Comparison of ENCODE assay signal across 15 cellular contexts in genomic region chr1:246769306-246769705, GRCh38. TPM values are rescaled to one million over a fixed set of nuclear protein-coding genes. Genes with fewer than 3 reads are reported as not detected.
DNase-seq lines count a peak whose midpoint lies in the region; ATAC-seq and TF ChIP-seq lines count a peak whose summit lies in the region.
"Had no signal": no experiment of that assay in that cellular context is flagged by ENCODE, and none has a peak within 500 bp of the region (broad histone marks: within the 10 kb centered on the region; RNA-seq: fewer than 3 reads in every experiment).

No MANE protein-coding gene starts in this region.

- H3K4me2 ChIP-seq in GM23338 (peak overlapping the region; percentile 67; the same call in 1 of the 2 replicates), mammary epithelial cell (ENCODE audit: insufficient read depth, low read depth, low read length) (no peak overlapping the region)

- H3K4me3 ChIP-seq in GM23338 (no peak overlapping the region), mammary epithelial cell (replicated peaks in 1 of 3; ENCODE audit: insufficient read depth in 1 of 3, low read depth in 2 of 3, low read length in 3 of 3) (no peak overlapping the region), right atrium auricular region (no peak overlapping the region), stomach (no peak overlapping the region)
- H3K4me3 ChIP-seq: testis had no signal

- BruUV-seq in mammary epithelial cell (replicated peaks; lab: Mats Ljungman, UMichigan), result no TSS peak

- H4K20me1 ChIP-seq in GM23338 (replicated peaks; ENCODE audit: insufficient read depth) (no peaks in the 10 kb centered on the region), mammary epithelial cell (ENCODE audit: insufficient read depth, low read length) (no peaks in the 10 kb centered on the region)

- DNase-seq in GM23338 (ENCODE audit: low spot score), result no peak
- peak; percentile 66 for DNase-seq in mammary epithelial cell
- peak; percentile 89 for DNase-seq in right atrium auricular region (ENCODE audit: low spot score)
- DNase-seq in stomach, result no peak
- DNase-seq in NCI-H1436 (lab: John Stamatoyannopoulos, UW), result no peak
- no peak for DNase-seq in cerebellar nuclear complex (lab: John Stamatoyannopoulos, UW)
- no peak for DNase-seq in NCI-H510A (lab: John Stamatoyannopoulos, UW)
- DNase-seq: activated CD4-positive, alpha-beta T cell treated with anti-CD3 and anti-CD28 coated beads, Interleukin-2, amount 50 U/mL, for 1 hour; activated naive CD4-positive, alpha-beta T cell treated with Interleukin-2 at 50 U/mL for 16 hours; dermis blood vessel endothelial cell; NCI-H1092 treated with DMSO at 0.1 percent for 48 hours; NK-92 treated with Interleukin-12 subunit alpha and Interleukin-12 subunit beta, amount 100 ng/mL, for 24 hours; testis had no signal

- H3K9me3 Mint-ChIP-seq in GM23338, result no peaks in the 10 kb centered on the region

- H3K4me1 Mint-ChIP-seq in GM23338, result peaks cover 27% of the 10 kb centered on the region

- no peak overlapping the region for H3K27ac Mint-ChIP-seq in GM23338

- peaks cover 2% of the 10 kb centered on the region for H3K27me3 Mint-ChIP-seq in GM23338 (ENCODE audit: insufficient read depth, low read depth, poor library complexity)

- WGBS in mammary epithelial cell (ENCODE audit: low coverage, missing lambda C conversion rate), result 56% methylated on average over 6 of the region's 7 CpGs
- WGBS in stomach, 5 donors, result 79 to 83% (median 81%) methylated on average over 6 to 7 of the region's 7 CpGs

- peak; percentile 31 for ATAC-seq in GM23338
- ATAC-seq in HG02642 (IDR thresholded peaks at IDR 0.05; ENCODE audit: poor library complexity, unreplicated experiment), result no peak

- H3K9me3 ChIP-seq in mammary epithelial cell (replicated peaks; ENCODE audit: insufficient read depth, low read length) (no peaks in the 10 kb centered on the region), right atrium auricular region (no peaks in the 10 kb centered on the region), stomach (no peaks in the 10 kb centered on the region)
- H3K9me3 ChIP-seq: neutrophil, testis had no signal

- H3K4me1 ChIP-seq in GM23338 (ENCODE audit: insufficient read depth) (peaks cover 23% of the 10 kb centered on the region), mammary epithelial cell (ENCODE audit: insufficient read depth, low read length) (peaks cover 2% of the 10 kb centered on the region), right atrium auricular region (no peaks in the 10 kb centered on the region), stomach (peaks cover 0 to 6% (median 0%) of the 10 kb centered on the region in 4 donors)
- H3K4me1 ChIP-seq: testis had no signal

- CTCF ChIA-PET in mammary epithelial cell (lab: Charles Lee; ENCODE audit: low non-redundant PET), result no interaction called here

- TF ChIP-seq EP300 in stomach (IDR thresholded peaks at IDR 0.05), result peak; percentile 32

- intact Hi-C loops in mammary epithelial cell (cut with micrococcal nuclease) (no loop called here), stomach (cut with DNase I; ENCODE audit: low total_unique reads) (no loop called here)

- H2AFZ ChIP-seq in GM23338 (0 out of 2 replicates have a peak overlapping the region, but pooled peaks have one; percentile 14), mammary epithelial cell (ENCODE audit: low read depth, low read length) (no peak overlapping the region)

- no peak for TF ChIP-seq CTCF in GM23338 (conservative IDR thresholded peaks at IDR 0.05; ENCODE audit: low read depth in 2 of 2)
- TF ChIP-seq CTCF in mammary epithelial cell (conservative IDR thresholded peaks at IDR 0.05 in 1 of 2, IDR thresholded peaks at IDR 0.05 in 1 of 2; ENCODE audit: extremely low read depth in 1 of 2, insufficient read depth in 1 of 2, low read depth in 1 of 2, low read length in 2 of 2), result no peak
- TF ChIP-seq CTCF in right atrium auricular region (IDR thresholded peaks at IDR 0.05), result no peak
- TF ChIP-seq CTCF in stomach (IDR thresholded peaks at IDR 0.05), result no peak

- no peak overlapping the region for H3K4me3 Mint-ChIP-seq in GM23338

- H3F3A ChIP-seq in GM23338 (replicated peaks; ENCODE audit: low read depth), result no peaks in the 10 kb centered on the region

- in situ Hi-C loops in mammary epithelial cell (cut with MboI; ENCODE audit: low sequenced_read_pairs in 2 of 2), result no loop called here

- no peak overlapping the region for H3K9ac ChIP-seq in mammary epithelial cell (ENCODE audit: insufficient read depth, low read length)

- no peaks in the 10 kb centered on the region for H3K79me2 ChIP-seq in GM23338 (replicated peaks; ENCODE audit: insufficient read depth)
- no peaks in the 10 kb centered on the region for H3K79me2 ChIP-seq in mammary epithelial cell (ENCODE audit: insufficient read depth, low read length)

- H3K27ac ChIP-seq in GM23338 (ENCODE audit: low read depth) (no peak overlapping the region), mammary epithelial cell (ENCODE audit: insufficient read depth, low read depth, low read length) (no peak overlapping the region), right atrium auricular region (peak overlapping the region; percentile 41 to 45), stomach (peak overlapping the region in 4 of 5 donors; percentile 44 to 84 (median 64))
- H3K27ac ChIP-seq: neutrophil, testis had no signal

- 0 out of 3 replicates have a peak, but pooled peaks cover 2% of the 10 kb centered on the region for H3K36me3 Mint-ChIP-seq in GM23338 (ENCODE audit: low read depth)

- dilution Hi-C loops in mammary epithelial cell (cut with HindIII; ENCODE audit: low sequenced_read_pairs), result no loop called here

- H3K36me3 ChIP-seq in GM23338 (ENCODE audit: insufficient read depth) (peaks cover 3% of the 10 kb centered on the region; the same call in 1 of the 2 replicates), mammary epithelial cell (ENCODE audit: insufficient read depth, low read length) (no peaks in the 10 kb centered on the region), right atrium auricular region (peaks cover 28% of the 10 kb centered on the region), stomach (peaks cover 4 to 72% (median 68%) of the 10 kb centered on the region in 4 donors)

- no peak for TF ChIP-seq POLR2A in stomach (IDR thresholded peaks at IDR 0.05)

- no peaks in the 10 kb centered on the region for H3K9me2 ChIP-seq in GM23338 (ENCODE audit: insufficient read depth)

- H3K27me3 ChIP-seq in GM23338 (ENCODE audit: insufficient read depth) (no peaks in the 10 kb centered on the region), mammary epithelial cell (ENCODE audit: insufficient read depth, low read length) (no peaks in the 10 kb centered on the region), right atrium auricular region (no peaks in the 10 kb centered on the region), stomach (no peaks in the 10 kb centered on the region)
- H3K27me3 ChIP-seq: neutrophil, testis had no signal

TF ChIP-seq in GM23338, 12 proteins besides CTCF, POLR2A, EP300 and RAD21:
- no peak for TF ChIP-seq POLR2AphosphoS5 (IDR thresholded peaks at IDR 0.05; ENCODE audit: low read depth)

RNA-seq across cellular contexts. Expression of gene SCCPDH, which starts 45.1 kb away (rescaled TPM):
- total RNA-seq in GM23338 (2014; rRNA removed; shearing (Covaris generic)), result 18.8 and 20.4 TPM in 2 replicates
- polyA plus RNA-seq in GM23338 (2016; fragmentation: Nextera tagmentation; extraction: Ambion mirVana) (13.6 and 14.4 TPM in 2 replicates), mammary epithelial cell (5.2 TPM), stomach (10 to 100 TPM; 13.6 to 19.9 (median 15.4) TPM)
- total RNA-seq in mammary epithelial cell (1 to 10 TPM; 1.6 to 9.7 TPM), right atrium auricular region (10 to 100 TPM; 21.4 to 23.1 TPM), stomach (10 to 100 TPM; 13.4 to 66.3 (median 21.7) TPM)
- 1.3 TPM for polyA minus RNA-seq in mammary epithelial cell

Comparison
In these comparisons a context has a peak if more than half of its experiments do, and no peak if none do; other contexts are left out.
1. DNase-seq: peak in mammary epithelial cell (single experiment) and right atrium auricular region (single experiment); none in GM23338 (single experiment), stomach (single experiment), NCI-H1436 (single experiment), cerebellar nuclear complex (0 of 2) and NCI-H510A (single experiment).
2. H3K27ac ChIP-seq: peak in right atrium auricular region (2 of 2) and stomach (4 of 5); none in GM23338 (single experiment) and mammary epithelial cell (single experiment).